In the genomic region with DNA sequence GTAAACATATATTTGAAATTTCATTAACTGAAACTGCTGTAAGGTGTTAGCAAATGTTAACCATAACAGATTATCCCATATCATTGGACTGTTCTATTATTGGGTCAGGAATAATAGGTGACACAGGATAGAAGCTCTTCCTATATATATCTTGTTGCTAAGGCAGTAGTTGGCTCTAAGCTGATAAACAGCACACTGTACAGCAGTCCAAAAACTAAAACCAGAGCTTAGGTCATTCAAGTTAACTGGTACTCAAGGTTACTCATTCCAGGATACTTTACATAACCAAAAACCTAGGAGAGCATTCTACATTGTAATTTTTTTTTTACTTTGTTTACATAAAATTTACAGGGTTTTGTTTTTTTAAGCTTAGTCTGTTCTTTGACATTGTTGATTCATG, we compare ENCODE assay signal across 15 cellular contexts. TPM values are rescaled to one million over a fixed set of nuclear protein-coding genes. Genes with fewer than 3 reads are reported as not detected.
DNase-seq lines count a peak whose midpoint lies in the region; ATAC-seq, FAIRE-seq and TF ChIP-seq lines count a peak whose summit lies in the region.
"Had no signal": no experiment of that assay in that cellular context is flagged by ENCODE, and none has a peak within 500 bp of the region (broad histone marks: within the 10 kb centered on the region; RNA-seq: fewer than 3 reads in every experiment).

No MANE protein-coding gene starts in this region.

- peaks cover 0 to 14% (median 9%) of the 10 kb centered on the region in 3 donors for H3K36me3 Mint-ChIP-seq in immature natural killer cell

- no peak overlapping the region for H3K4me3 Mint-ChIP-seq in immature natural killer cell

- no peak overlapping the region for H3K4me3 ChIP-seq in ACC112 (ENCODE audit: low read depth, low read length)
- H3K4me3 ChIP-seq: colonic mucosa, MG63, vagina had no signal

- TF ChIP-seq CTCF in GM13977 (IDR thresholded peaks at IDR 0.05; ENCODE audit: extremely low read depth, insufficient read depth, missing control alignments), result no peak

- peaks cover 3 to 5% of the 10 kb centered on the region in 2 donors for H3K4me1 Mint-ChIP-seq in immature natural killer cell

- DNase-seq in H54 (ENCODE audit: insufficient read length, low spot score) (no peak), astrocyte of the hippocampus (ENCODE audit: low read depth, low spot score) (peak; percentile 4), hepatic stellate cell (ENCODE audit: low spot score) (peak; percentile 2), NCI-H1105 treated with DMSO at 0.1 percent for 48 hours (lab: John Stamatoyannopoulos, UW) (no peak), immature natural killer cell (no peak), GM13977 (ENCODE audit: low spot score) (no peak)
- DNase-seq: activated CD4-positive, alpha-beta T cell treated with anti-CD3 and anti-CD28 coated beads, Interleukin-2, amount 50 U/mL, for 1 hour; activated gamma-delta T cell treated with Interleukin-2 at 50 U/mL for 16 hours; colonic mucosa; foreskin keratinocyte; kidney; MG63 had no signal

- H3K27ac Mint-ChIP-seq in immature natural killer cell, result peak overlapping the region in 2 of 6 donors; percentile 34 to 78

- peaks cover 17% of the 10 kb centered on the region for H3K36me3 ChIP-seq in ACC112 (ENCODE audit: insufficient read depth, low read length)
- H3K36me3 ChIP-seq: colonic mucosa had no signal

- in situ Hi-C loops in GM13977 (cut with MboI; ENCODE audit: low pct_unique_long_range_greater_than_20kb, low sequenced_read_pairs, unreplicated experiment), result no loop called here

- H3K27ac ChIP-seq in ACC112 (ENCODE audit: low read depth, low read length), result peak overlapping the region; percentile 55
- H3K27ac ChIP-seq: colonic mucosa, foreskin keratinocyte, vagina had no signal

- H2AFZ ChIP-seq in ACC112 (ENCODE audit: low read length, unreplicated experiment), result no peak overlapping the region

- no peaks in the 10 kb centered on the region for H3K9me3 Mint-ChIP-seq in immature natural killer cell

- H3K4me1 ChIP-seq in ACC112 (ENCODE audit: control insufficient read depth, insufficient read depth, low read length, unreplicated experiment), result peaks cover 7% of the 10 kb centered on the region
- H3K4me1 ChIP-seq: colonic mucosa, foreskin keratinocyte had no signal

- no peaks in the 10 kb centered on the region for H3K27me3 Mint-ChIP-seq in immature natural killer cell (ENCODE audit: low read depth in 3 of 3)

- no peak for TF ChIP-seq POLR2A in H54 (IDR thresholded peaks at IDR 0.05; ENCODE audit: low read depth, low read length)

- no peaks in the 10 kb centered on the region for H3K79me2 ChIP-seq in ACC112 (ENCODE audit: control insufficient read depth, insufficient read depth, low read length, unreplicated experiment)

- peak; percentile 64 for FAIRE-seq in H54 (lab: Jason Lieb, UNC)
- FAIRE-seq: kidney had no signal

- ATAC-seq in HG03520 (IDR thresholded peaks at IDR 0.05; ENCODE audit: unreplicated experiment), result no peak
- ATAC-seq: foreskin keratinocyte had no signal

- no peaks in the 10 kb centered on the region for H3K27me3 ChIP-seq in ACC112 (ENCODE audit: insufficient read depth, low read length)
- H3K27me3 ChIP-seq: colonic mucosa, foreskin keratinocyte, MG63, vagina had no signal

RNA-seq across cellular contexts. Expression of gene DNAJC19, which starts 8.9 kb away (rescaled TPM):
- 10 to 100 TPM; 68.6 to 82.9 (median 71.9) TPM for polyA plus RNA-seq in immature natural killer cell

Comparison
In these comparisons a context has a peak if more than half of its experiments do, and no peak if none do; other contexts are left out.
1. DNase-seq: peak in astrocyte of the hippocampus (single experiment) and hepatic stellate cell (single experiment); none in H54 (single experiment), NCI-H1105 treated with DMSO at 0.1 percent for 48 hours (single experiment), immature natural killer cell (0 of 3) and GM13977 (single experiment).